2 cellular contexts compared by ENCODE assay signal in the genomic region with DNA sequence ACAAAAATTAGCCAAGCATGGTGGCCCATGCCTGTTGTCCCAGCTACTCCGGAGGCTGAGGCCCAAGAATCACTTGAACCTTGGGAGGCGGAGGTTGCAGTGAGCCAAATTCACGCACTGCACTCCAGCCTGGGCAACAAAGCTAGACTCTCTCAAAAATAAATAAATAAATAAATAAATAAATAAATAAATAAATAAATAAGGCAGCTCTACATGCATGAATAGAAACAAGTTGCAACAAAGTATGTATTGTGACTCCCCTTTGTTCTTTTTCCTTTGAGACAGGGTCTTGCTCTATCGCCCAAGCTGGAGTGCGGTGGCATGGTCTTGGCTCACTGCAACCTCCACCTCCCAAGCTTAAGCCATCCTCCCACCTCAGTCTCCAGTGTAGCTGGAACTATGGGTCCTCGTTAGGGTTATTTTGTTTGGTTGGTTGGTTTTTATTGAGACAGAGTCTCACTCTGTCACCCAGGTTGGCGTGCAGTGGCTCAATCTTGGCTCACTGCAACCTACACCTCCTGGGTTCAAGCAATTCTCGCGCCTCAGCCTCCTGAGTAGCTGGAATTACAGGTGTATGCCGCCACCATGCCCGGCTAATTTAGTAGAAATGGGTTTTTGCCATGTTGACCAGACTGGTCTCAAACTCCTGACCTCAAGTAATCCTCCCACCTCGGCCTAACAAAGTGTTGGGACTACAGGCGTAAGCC.
TF ChIP-seq lines count a peak whose summit lies in the region.

No MANE protein-coding gene starts in this region.

TF ChIP-seq in IMR-90, 13 proteins besides CTCF, POLR2A, EP300 and RAD21:
- TF ChIP-seq BHLHE40 (IDR thresholded peaks at IDR 0.05; ENCODE audit: low read depth, low read length) (no peak), MXI1 (IDR thresholded peaks at IDR 0.05; ENCODE audit: borderline replicate concordance, low read depth, low read length) (no peak), FOS (IDR thresholded peaks at IDR 0.05; ENCODE audit: low read depth, low read length) (no peak), CEBPB (IDR thresholded peaks at IDR 0.05; ENCODE audit: low read depth, low read length) (no peak), RCOR1 (IDR thresholded peaks at IDR 0.05; ENCODE audit: insufficient replicate concordance, low read length) (no peak), MAFK (IDR thresholded peaks at IDR 0.05; ENCODE audit: low read depth, low read length) (no peak), CHD1 (IDR thresholded peaks at IDR 0.05; ENCODE audit: low read depth, low read length) (no peak), MAZ (IDR thresholded peaks at IDR 0.05; ENCODE audit: borderline replicate concordance, low read depth, low read length) (no peak), NFE2L2 (IDR thresholded peaks at IDR 0.05; ENCODE audit: low read depth, low read length) (no peak), SMC3 (IDR thresholded peaks at IDR 0.05; ENCODE audit: low read depth, low read length) (no peak), RFX5 (IDR thresholded peaks at IDR 0.05; ENCODE audit: low read depth, low read length) (no peak)
- TF ChIP-seq, protein P1, sequence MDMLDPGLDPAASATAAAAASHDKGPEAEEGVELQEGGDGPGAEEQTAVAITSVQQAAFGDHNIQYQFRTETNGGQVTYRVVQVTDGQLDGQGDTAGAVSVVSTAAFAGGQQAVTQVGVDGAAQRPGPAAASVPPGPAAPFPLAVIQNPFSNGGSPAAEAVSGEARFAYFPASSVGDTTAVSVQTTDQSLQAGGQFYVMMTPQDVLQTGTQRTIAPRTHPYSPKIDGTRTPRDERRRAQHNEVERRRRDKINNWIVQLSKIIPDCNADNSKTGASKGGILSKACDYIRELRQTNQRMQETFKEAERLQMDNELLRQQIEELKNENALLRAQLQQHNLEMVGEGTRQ (IDR thresholded peaks at IDR 0.05; ENCODE audit: low read depth, low read length) = no peak
- TF ChIP-seq, protein P2, sequence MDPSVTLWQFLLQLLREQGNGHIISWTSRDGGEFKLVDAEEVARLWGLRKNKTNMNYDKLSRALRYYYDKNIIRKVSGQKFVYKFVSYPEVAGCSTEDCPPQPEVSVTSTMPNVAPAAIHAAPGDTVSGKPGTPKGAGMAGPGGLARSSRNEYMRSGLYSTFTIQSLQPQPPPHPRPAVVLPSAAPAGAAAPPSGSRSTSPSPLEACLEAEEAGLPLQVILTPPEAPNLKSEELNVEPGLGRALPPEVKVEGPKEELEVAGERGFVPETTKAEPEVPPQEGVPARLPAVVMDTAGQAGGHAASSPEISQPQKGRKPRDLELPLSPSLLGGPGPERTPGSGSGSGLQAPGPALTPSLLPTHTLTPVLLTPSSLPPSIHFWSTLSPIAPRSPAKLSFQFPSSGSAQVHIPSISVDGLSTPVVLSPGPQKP (IDR thresholded peaks at IDR 0.05; ENCODE audit: borderline replicate concordance, low read depth, low read length) = no peak
TF ChIP-seq in IMR-90: peak in this region for 0.

TF ChIP-seq in HepG2, 621 proteins besides CTCF, POLR2A, EP300 and RAD21:
- TF ChIP-seq, protein P3, sequence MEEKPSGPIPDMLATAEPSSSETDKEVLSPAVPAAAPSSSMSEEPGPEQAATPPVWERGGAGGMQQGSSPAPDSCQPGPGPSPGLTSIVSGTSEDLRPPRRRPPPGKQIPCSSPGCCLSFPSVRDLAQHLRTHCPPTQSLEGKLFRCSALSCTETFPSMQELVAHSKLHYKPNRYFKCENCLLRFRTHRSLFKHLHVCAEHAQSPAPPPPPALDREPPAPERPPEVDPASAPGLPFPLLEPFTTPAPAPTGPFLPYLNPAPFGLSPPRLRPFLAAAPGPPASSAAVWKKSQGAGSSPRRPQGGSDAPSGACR (CRISPR knock-in tag; IDR thresholded peaks at IDR 0.05) = no peak
